ENCODE assay signal across 27 cellular contexts in the genomic region with DNA sequence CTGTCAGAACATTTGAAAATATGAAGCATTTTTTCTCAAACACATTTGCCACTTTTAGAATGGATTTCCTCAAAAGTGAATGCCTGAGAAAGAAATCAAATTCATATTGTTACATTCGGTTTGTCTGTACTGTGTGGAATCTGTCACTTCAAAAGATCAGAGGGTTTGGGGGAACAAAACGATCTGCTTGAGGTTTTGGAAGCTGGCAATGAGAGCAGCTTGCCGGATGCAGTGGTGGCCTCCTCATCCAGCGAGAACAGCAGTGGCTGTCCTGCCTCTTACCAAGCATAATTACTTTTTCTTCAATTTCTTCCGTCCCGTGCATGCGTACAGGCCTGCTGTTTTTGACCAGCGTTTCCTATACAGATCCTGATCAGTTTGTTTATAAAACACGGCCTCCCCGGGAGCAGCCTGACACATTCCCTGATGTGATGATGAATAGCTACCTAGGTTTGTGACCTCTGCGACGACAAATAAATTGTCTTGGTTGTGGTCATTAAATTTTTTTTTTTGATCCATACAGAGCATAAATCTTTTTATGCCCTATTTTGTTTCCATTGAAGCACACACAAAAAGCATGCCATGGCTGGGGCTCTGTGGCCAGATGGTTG. TPM values are rescaled to one million over a fixed set of nuclear protein-coding genes. Genes with fewer than 3 reads are reported as not detected.
DNase-seq lines count a peak whose midpoint lies in the region; ATAC-seq and TF ChIP-seq lines count a peak whose summit lies in the region.
"Had no signal": no experiment of that assay in that cellular context is flagged by ENCODE, and none has a peak within 500 bp of the region (broad histone marks: within the 10 kb centered on the region; RNA-seq: fewer than 3 reads in every experiment).

No MANE protein-coding gene starts in this region.

- H3K4me1 ChIP-seq in endodermal cell (ENCODE audit: control insufficient read depth, insufficient read depth, low read length) = no peaks in the 10 kb centered on the region
- H3K4me1 ChIP-seq: right lobe of liver had no signal

- H3K36me3 Mint-ChIP-seq in activated CD4-positive, alpha-beta T cell treated with anti-CD3 and anti-CD28 coated beads, Interleukin-2, amount 10 ng/mL, durations not matched to agents 24 days and 14 days (ENCODE audit: low read depth) = peaks cover 8% of the 10 kb centered on the region
- peaks cover 97% of the 10 kb centered on the region for H3K36me3 Mint-ChIP-seq in CD4-positive, alpha-beta T cell (ENCODE audit: low read depth)
- H3K36me3 Mint-ChIP-seq in endodermal cell (ENCODE audit: low read depth) = peaks cover 6% of the 10 kb centered on the region
- no peaks in the 10 kb centered on the region for H3K36me3 Mint-ChIP-seq in stimulated activated naive B cell treated with anti-CD40 and anti-IgM and Interleukin-4, amounts not matched to agents 10 μg/mL and 1 μg/mL and 100 μg/mL, for 72 hours
- H3K36me3 Mint-ChIP-seq: activated CD8-positive, alpha-beta memory T cell treated with anti-CD3 and anti-CD28 coated beads, Interleukin-2, amount 10 ng/mL, durations not matched to agents 7 days and 5 days had no signal

- WGBS in endodermal cell (ENCODE audit: insufficient coverage in 1 of 2, insufficient read length in 1 of 2), 2 experiments = 76 to 88% methylated on average over 12 of the region's 12 CpGs

- DNase-seq in activated CD4-positive, alpha-beta T cell treated with anti-CD3 and anti-CD28 coated beads for 48 hours = peak; percentile 15
- no peak for DNase-seq in activated CD4-positive, alpha-beta T cell treated with anti-CD3 and anti-CD28 coated beads, Interleukin-2, amount 10 ng/mL, durations not matched to agents 24 days and 14 days
- peak in 2 of 10 experiments; percentile 22 to 35 for DNase-seq in CD4-positive, alpha-beta T cell
- no peak for DNase-seq in RWPE1 (ENCODE audit: low spot score)
- DNase-seq in endodermal cell = no peak
- no peak for DNase-seq in stimulated activated naive B cell treated with anti-CD40 and anti-IgM and Interleukin-4, amounts not matched to agents 10 μg/mL and 1 μg/mL and 100 μg/mL, for 72 hours
- no peak for DNase-seq in mucosa of gallbladder (ENCODE audit: low spot score)
- DNase-seq: activated CD8-positive, alpha-beta memory T cell treated with anti-CD3 and anti-CD28 coated beads, Interleukin-2, amount 10 ng/mL, durations not matched to agents 7 days and 5 days; activated effector memory CD4-positive, alpha-beta T cell treated with Interleukin-2 at 50 U/mL for 16 hours; anterior cingulate cortex; DMS53; KBM-7; left ventricle myocardium superior; NCI-H1436; NCI-H2171; NCI-H524 treated with DMSO at 0.1 percent for 48 hours; posterior cingulate gyrus; right lobe of liver; SIG-M5; stimulated activated CD4-positive, alpha-beta T cell treated with anti-CD3 and anti-CD28 coated beads, Interleukin-12 subunit alpha, Interleukin-12 subunit beta, amount 100 ng/mL, for 4 hours; stimulated activated CD4-positive, alpha-beta T cell treated with anti-CD3 and anti-CD28 coated beads, Interleukin-4, amount 100 ng/mL, for 4 hours; SW 1271; trophoblast cell had no signal

- no peaks in the 10 kb centered on the region for H3K27me3 Mint-ChIP-seq in activated CD4-positive, alpha-beta T cell treated with anti-CD3 and anti-CD28 coated beads, Interleukin-2, amount 10 ng/mL, durations not matched to agents 24 days and 14 days
- no peaks in the 10 kb centered on the region for H3K27me3 Mint-ChIP-seq in CD4-positive, alpha-beta T cell
- H3K27me3 Mint-ChIP-seq in endodermal cell (ENCODE audit: insufficient read depth) = no peaks in the 10 kb centered on the region
- H3K27me3 Mint-ChIP-seq in stimulated activated naive B cell treated with anti-CD40 and anti-IgM and Interleukin-4, amounts not matched to agents 10 μg/mL and 1 μg/mL and 100 μg/mL, for 72 hours = no peaks in the 10 kb centered on the region
- H3K27me3 Mint-ChIP-seq: activated CD8-positive, alpha-beta memory T cell treated with anti-CD3 and anti-CD28 coated beads, Interleukin-2, amount 10 ng/mL, durations not matched to agents 7 days and 5 days had no signal

- H3K4me3 ChIP-seq in endodermal cell (ENCODE audit: low read length) = no peak overlapping the region
- H3K4me3 ChIP-seq: coronary artery, right lobe of liver had no signal

- H3K27ac Mint-ChIP-seq in activated CD4-positive, alpha-beta T cell treated with anti-CD3 and anti-CD28 coated beads, Interleukin-2, amount 10 ng/mL, durations not matched to agents 24 days and 14 days = no peak overlapping the region
- peak overlapping the region; percentile 67 for H3K27ac Mint-ChIP-seq in CD4-positive, alpha-beta T cell
- H3K27ac Mint-ChIP-seq in endodermal cell = no peak overlapping the region
- H3K27ac Mint-ChIP-seq in stimulated activated naive B cell treated with anti-CD40 and anti-IgM and Interleukin-4, amounts not matched to agents 10 μg/mL and 1 μg/mL and 100 μg/mL, for 72 hours = no peak overlapping the region
- H3K27ac Mint-ChIP-seq: activated CD8-positive, alpha-beta memory T cell treated with anti-CD3 and anti-CD28 coated beads, Interleukin-2, amount 10 ng/mL, durations not matched to agents 7 days and 5 days had no signal

- no peaks in the 10 kb centered on the region for H3K9me3 ChIP-seq in CD4-positive, alpha-beta T cell (ENCODE audit: control insufficient read depth, low read length)
- no peaks in the 10 kb centered on the region for H3K9me3 ChIP-seq in endodermal cell (ENCODE audit: control insufficient read depth, low read length)
- H3K9me3 ChIP-seq: right lobe of liver had no signal

- no peak overlapping the region for H3K4me3 Mint-ChIP-seq in activated CD4-positive, alpha-beta T cell treated with anti-CD3 and anti-CD28 coated beads, Interleukin-2, amount 10 ng/mL, durations not matched to agents 24 days and 14 days
- peak overlapping the region; percentile 23 for H3K4me3 Mint-ChIP-seq in CD4-positive, alpha-beta T cell
- H3K4me3 Mint-ChIP-seq in endodermal cell = no peak overlapping the region
- H3K4me3 Mint-ChIP-seq in stimulated activated naive B cell treated with anti-CD40 and anti-IgM and Interleukin-4, amounts not matched to agents 10 μg/mL and 1 μg/mL and 100 μg/mL, for 72 hours = no peak overlapping the region
- H3K4me3 Mint-ChIP-seq: activated CD8-positive, alpha-beta memory T cell treated with anti-CD3 and anti-CD28 coated beads, Interleukin-2, amount 10 ng/mL, durations not matched to agents 7 days and 5 days; neural crest cell had no signal

- no peak for TF ChIP-seq CTCF in CD4-positive, alpha-beta T cell (IDR thresholded peaks at IDR 0.05)
- TF ChIP-seq CTCF in RWPE1 (conservative IDR thresholded peaks at IDR 0.05; ENCODE audit: low read depth) = no peak
- TF ChIP-seq CTCF in endodermal cell (conservative IDR thresholded peaks at IDR 0.05) = no peak

- no peak overlapping the region for H3K9ac ChIP-seq in endodermal cell (ENCODE audit: extremely low read depth, low read length, poor library complexity, severe bottlenecking)

- H3K27ac ChIP-seq in CD4-positive, alpha-beta T cell (ENCODE audit: low read depth, low read length) = no peak overlapping the region
- H3K27ac ChIP-seq in RWPE1 = 0 out of 2 replicates have a peak overlapping the region, but pooled peaks have one; percentile 23
- H3K27ac ChIP-seq in endodermal cell (ENCODE audit: low read depth, low read length) = peak overlapping the region; percentile 28
- H3K27ac ChIP-seq: coronary artery, right lobe of liver had no signal

- CTCF ChIA-PET in CD4-positive, alpha-beta T cell (lab: Charles Lee) = interaction anchor here (2.3 kb wide), 1 partner anchor 11 kb away, joined by 7 read pairs; no protein-coding TSS in a partner anchor
- CTCF ChIA-PET in RWPE1 (lab: Yijun Ruan, JAX) = interaction anchor here (0.6 to 1.5 kb wide), 4 partner anchors 12 to 276 kb away, joined by 3 read pairs; no protein-coding TSS in a partner anchor

- intact Hi-C loops in activated CD4-positive, alpha-beta T cell treated with anti-CD3 and anti-CD28 coated beads, Interleukin-2, amount 10 ng/mL, durations not matched to agents 24 days and 14 days (cut with micrococcal nuclease) = no loop called here
- intact Hi-C loops in CD4-positive, alpha-beta T cell (cut with DNase I, micrococcal nuclease) = no loop called here

- H3K27me3 ChIP-seq in CD4-positive, alpha-beta T cell (ENCODE audit: control insufficient read depth, insufficient read depth, low read length) = no peaks in the 10 kb centered on the region
- H3K27me3 ChIP-seq in endodermal cell (ENCODE audit: control insufficient read depth, insufficient read depth, low read length, poor library complexity, severe bottlenecking) = no peaks in the 10 kb centered on the region
- H3K27me3 ChIP-seq: right lobe of liver had no signal

- peaks cover 19% of the 10 kb centered on the region for H3K36me3 ChIP-seq in endodermal cell (ENCODE audit: control insufficient read depth, insufficient read depth, low read length)
- H3K36me3 ChIP-seq: right lobe of liver had no signal

- H3K4me1 Mint-ChIP-seq in activated CD4-positive, alpha-beta T cell treated with anti-CD3 and anti-CD28 coated beads, Interleukin-2, amount 10 ng/mL, durations not matched to agents 24 days and 14 days = peaks cover 6% of the 10 kb centered on the region
- H3K4me1 Mint-ChIP-seq in CD4-positive, alpha-beta T cell (ENCODE audit: low read depth) = peaks cover 52% of the 10 kb centered on the region
- peaks cover 2% of the 10 kb centered on the region for H3K4me1 Mint-ChIP-seq in endodermal cell
- H3K4me1 Mint-ChIP-seq in stimulated activated naive B cell treated with anti-CD40 and anti-IgM and Interleukin-4, amounts not matched to agents 10 μg/mL and 1 μg/mL and 100 μg/mL, for 72 hours = no peaks in the 10 kb centered on the region
- H3K4me1 Mint-ChIP-seq: neural crest cell had no signal

- POLR2A ChIA-PET in CD4-positive, alpha-beta T cell (lab: Charles Lee) = interaction anchor here (0.8 to 2.7 kb wide), 7 partner anchors 9 to 83 kb away, joined by 3 to 10 read pairs (median 4); partner anchors contain the start of gene ITGA6
- POLR2A ChIA-PET in RWPE1 (lab: Yijun Ruan, JAX; ENCODE audit: low non-redundant PET) = no interaction called here

- ATAC-seq in CD4-positive, alpha-beta T cell (ENCODE audit: poor library complexity) = peak; percentile 90
- no peak for ATAC-seq in stimulated activated naive B cell treated with anti-CD40 and anti-IgM and Interleukin-4, amounts not matched to agents 10 μg/mL and 1 μg/mL and 100 μg/mL, for 72 hours (replicated peaks)
- ATAC-seq in GM18502 (IDR thresholded peaks at IDR 0.05; ENCODE audit: poor library complexity, unreplicated experiment) = no peak
- ATAC-seq: activated CD8-positive, alpha-beta memory T cell treated with anti-CD3 and anti-CD28 coated beads, Interleukin-2, amount 10 ng/mL, durations not matched to agents 7 days and 5 days; left ventricle myocardium superior; Panc1; right lobe of liver had no signal

- no peaks in the 10 kb centered on the region for H3K9me3 Mint-ChIP-seq in activated CD4-positive, alpha-beta T cell treated with anti-CD3 and anti-CD28 coated beads, Interleukin-2, amount 10 ng/mL, durations not matched to agents 24 days and 14 days
- H3K9me3 Mint-ChIP-seq in CD4-positive, alpha-beta T cell = no peaks in the 10 kb centered on the region
- no peaks in the 10 kb centered on the region for H3K9me3 Mint-ChIP-seq in endodermal cell
- no peaks in the 10 kb centered on the region for H3K9me3 Mint-ChIP-seq in stimulated activated naive B cell treated with anti-CD40 and anti-IgM and Interleukin-4, amounts not matched to agents 10 μg/mL and 1 μg/mL and 100 μg/mL, for 72 hours
- H3K9me3 Mint-ChIP-seq: neural crest cell had no signal

RNA-seq across cellular contexts. Expression of gene ITGA6, which starts 45.2 kb away (rescaled TPM):
- 0.68 and 0.85 TPM in 2 replicates for total RNA-seq in activated CD4-positive, alpha-beta T cell treated with anti-CD3 and anti-CD28 coated beads, Interleukin-2, amount 10 ng/mL, durations not matched to agents 24 days and 14 days
- total RNA-seq in CD4-positive, alpha-beta T cell = 10 to 100 TPM; 53.5 to 58.0 TPM
- 10 to 100 TPM; 35.8 to 45.7 TPM for total RNA-seq in endodermal cell
- polyA plus RNA-seq in endodermal cell (2013, experiment 1 of 2) = 46.1 TPM
- polyA plus RNA-seq in endodermal cell (2013, experiment 2 of 2) = 43.2 TPM
- 71.4 TPM for total RNA-seq in mucosa of gallbladder

Comparison
In these comparisons a context has a peak if more than half of its experiments do, and no peak if none do; other contexts are left out.
1. RNA of gene ITGA6, which starts 45.2 kb away (total RNA-seq): 71.4 TPM in mucosa of gallbladder (single experiment), 53.5 to 58.0 TPM in CD4-positive, alpha-beta T cell and 35.8 to 45.7 TPM in endodermal cell; 0.68 to 0.85 TPM in activated CD4-positive, alpha-beta T cell treated with anti-CD3 and anti-CD28 coated beads, Interleukin-2, amount 10 ng/mL, durations not matched to agents 24 days and 14 days; every median in the first group is over 10 times any median in the second.